28 cellular contexts compared by ENCODE assay signal in genomic region chr4:70627620-70628019, GRCh38. TPM values are rescaled to one million over a fixed set of nuclear protein-coding genes. Genes with fewer than 3 reads are reported as not detected.
"Had no signal": no experiment of that assay in that cellular context is flagged by ENCODE, and none has a peak within 500 bp of the region (broad histone marks: within the 10 kb centered on the region; RNA-seq: fewer than 3 reads in every experiment).

No MANE protein-coding gene starts in this region.

- DNase-seq: activated CD4-positive, alpha-beta T cell treated with anti-CD3 and anti-CD28 coated beads for 1 hour; activated CD8-positive, alpha-beta memory T cell treated with anti-CD3 and anti-CD28 coated beads for 24 hours; activated gamma-delta T cell; activated T-cell treated with anti-CD3 and anti-CD28 coated beads, Interleukin-2, amount 50 U/mL, for 72 hours; central memory CD4-positive, alpha-beta T cell; colonic mucosa; foreskin melanocyte; glutamatergic neuron; hippocampal formation; kidney; naive B cell; small intestine; stimulated activated CD4-positive, alpha-beta T cell treated with anti-CD3 and anti-CD28 coated beads, Interleukin-4, amount 100 ng/mL, for 1 hour; stimulated activated naive CD8-positive, alpha-beta T cell treated with anti-CD3 and anti-CD28 coated beads, Interleukin-15, amount 100 ng/mL, for 72 hours; transverse colon; WERI-Rb-1 had no signal

- H3K36me3 Mint-ChIP-seq: activated naive CD8-positive, alpha-beta T cell; brain; naive B cell had no signal

- H3K9me3 Mint-ChIP-seq: activated T-cell treated with anti-CD3 and anti-CD28 coated beads, Interleukin-2, amount 50 U/mL, for 72 hours; brain; naive B cell; stimulated activated naive CD8-positive, alpha-beta T cell treated with anti-CD3 and anti-CD28 coated beads, Interleukin-15, amount 100 ng/mL, for 72 hours had no signal

- H3K27ac Mint-ChIP-seq: activated naive CD8-positive, alpha-beta T cell; activated T-cell treated with anti-CD3 and anti-CD28 coated beads, Interleukin-2, amount 50 U/mL, for 72 hours; brain; naive B cell; stimulated activated naive CD8-positive, alpha-beta T cell treated with anti-CD3 and anti-CD28 coated beads, Interleukin-15, amount 100 ng/mL, for 72 hours had no signal

- H3K4me3 Mint-ChIP-seq: activated naive CD8-positive, alpha-beta T cell; activated T-cell treated with anti-CD3 and anti-CD28 coated beads, Interleukin-2, amount 50 U/mL, for 72 hours; brain; naive B cell; neural crest cell; stimulated activated naive CD8-positive, alpha-beta T cell treated with anti-CD3 and anti-CD28 coated beads, Interleukin-15, amount 100 ng/mL, for 72 hours had no signal

- H3K27me3 Mint-ChIP-seq: activated naive CD8-positive, alpha-beta T cell; naive B cell; stimulated activated naive CD8-positive, alpha-beta T cell treated with anti-CD3 and anti-CD28 coated beads, Interleukin-15, amount 100 ng/mL, for 72 hours had no signal

- H3K4me3 ChIP-seq: colonic mucosa, esophagus muscularis mucosa, right atrium auricular region, suprapubic skin, transverse colon, vagina had no signal

- H3K4me1 Mint-ChIP-seq: brain, neural crest cell had no signal

RNA-seq across cellular contexts. Expression of gene ENAM, which starts 0.9 kb away (rescaled TPM):
- total RNA-seq: activated T-cell treated with anti-CD3 and anti-CD28 coated beads, Interleukin-2, amount 50 U/mL, for 72 hours; colonic mucosa; esophagus muscularis mucosa; lung microvascular endothelial cell; neural crest cell; omental fat pad; suprapubic skin; T-helper 2 cell treated with Interferon-gamma antibody and Interleukin-4, amounts not matched to agents 100 ng/mL and 5 ng/mL, for 36 hours; transverse colon; vagina had no signal

RNA-seq across cellular contexts. Expression of gene AMBN, which starts 35.6 kb away (rescaled TPM):
- total RNA-seq: activated T-cell treated with anti-CD3 and anti-CD28 coated beads, Interleukin-2, amount 50 U/mL, for 72 hours; colonic mucosa; esophagus muscularis mucosa; kidney; left lobe of liver; lung microvascular endothelial cell; neural crest cell; omental fat pad; posterior vena cava; right atrium auricular region; T-helper 2 cell treated with Interferon-gamma antibody and Interleukin-4, amounts not matched to agents 100 ng/mL and 5 ng/mL, for 36 hours; transverse colon; vagina had no signal

RNA-seq across cellular contexts. Expression of gene JCHAIN, which starts 38.7 kb away (rescaled TPM):
- total RNA-seq: lung microvascular endothelial cell; neural crest cell; T-helper 2 cell treated with Interferon-gamma antibody and Interleukin-4, amounts not matched to agents 100 ng/mL and 5 ng/mL, for 36 hours had no signal
